Comparison of ENCODE assay signal across 1 cellular context in the genomic region with DNA sequence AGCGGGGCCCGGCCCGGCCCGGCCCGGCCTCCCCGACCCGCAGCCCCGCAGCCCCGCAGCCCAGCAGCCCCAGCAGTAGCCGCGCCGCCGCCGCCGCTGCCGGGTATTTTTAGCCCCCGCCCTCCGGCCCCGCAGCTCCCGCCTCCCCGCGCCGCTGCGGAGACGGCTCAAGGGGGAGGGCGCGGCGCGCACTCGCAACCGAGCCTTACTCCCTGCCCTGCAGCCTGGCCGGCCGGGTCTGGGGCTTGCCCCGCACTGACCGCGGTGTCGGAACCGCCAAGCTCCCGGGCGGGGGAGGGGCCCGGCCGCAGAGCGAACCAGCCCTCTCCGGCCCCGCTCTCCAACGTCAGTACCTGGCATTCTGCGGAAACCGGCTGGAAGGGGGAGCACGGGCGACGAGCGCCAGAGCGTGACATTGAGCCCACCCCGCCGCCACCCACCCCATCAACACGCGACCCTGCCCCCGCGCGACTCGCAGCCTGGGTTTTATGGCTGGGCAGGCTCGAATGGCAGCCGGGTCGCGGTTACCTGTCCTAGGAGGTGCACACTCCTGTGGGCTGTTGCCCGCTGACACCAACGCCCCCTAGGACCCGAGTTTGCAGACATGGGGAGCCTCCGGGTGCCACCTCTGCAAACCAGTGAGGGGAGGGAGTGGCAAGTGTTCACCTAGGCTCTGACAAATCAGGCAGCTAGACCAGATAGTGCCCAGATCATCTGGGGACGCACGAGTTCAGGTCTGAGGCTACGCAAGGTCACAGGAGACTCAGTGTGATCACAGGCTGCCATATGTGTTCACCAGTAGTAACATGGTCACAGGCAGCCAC.
TF ChIP-seq lines count a peak whose summit lies in the region.

A gene with protein sequence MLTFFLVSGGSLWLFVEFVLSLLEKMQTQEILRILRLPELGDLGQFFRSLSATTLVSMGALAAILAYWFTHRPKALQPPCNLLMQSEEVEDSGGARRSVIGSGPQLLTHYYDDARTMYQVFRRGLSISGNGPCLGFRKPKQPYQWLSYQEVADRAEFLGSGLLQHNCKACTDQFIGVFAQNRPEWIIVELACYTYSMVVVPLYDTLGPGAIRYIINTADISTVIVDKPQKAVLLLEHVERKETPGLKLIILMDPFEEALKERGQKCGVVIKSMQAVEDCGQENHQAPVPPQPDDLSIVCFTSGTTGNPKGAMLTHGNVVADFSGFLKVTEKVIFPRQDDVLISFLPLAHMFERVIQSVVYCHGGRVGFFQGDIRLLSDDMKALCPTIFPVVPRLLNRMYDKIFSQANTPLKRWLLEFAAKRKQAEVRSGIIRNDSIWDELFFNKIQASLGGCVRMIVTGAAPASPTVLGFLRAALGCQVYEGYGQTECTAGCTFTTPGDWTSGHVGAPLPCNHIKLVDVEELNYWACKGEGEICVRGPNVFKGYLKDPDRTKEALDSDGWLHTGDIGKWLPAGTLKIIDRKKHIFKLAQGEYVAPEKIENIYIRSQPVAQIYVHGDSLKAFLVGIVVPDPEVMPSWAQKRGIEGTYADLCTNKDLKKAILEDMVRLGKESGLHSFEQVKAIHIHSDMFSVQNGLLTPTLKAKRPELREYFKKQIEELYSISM (minus strand): TSS at position 98 of the 824 bp plus-strand sequence. CDS start 105 bp downstream, outside the sequence.

TF ChIP-seq in GM12878, 131 proteins besides CTCF, POLR2A, EP300 and RAD21:
- TF ChIP-seq SUZ12 (IDR thresholded peaks at IDR 0.05; ENCODE audit: unreplicated experiment) (peak; percentile 18), KAT2A (conservative IDR thresholded peaks at IDR 0.05; ENCODE audit: control insufficient read depth, low read depth, low read length) (no peak)
